42 cellular contexts compared by ENCODE assay signal in the genomic region with DNA sequence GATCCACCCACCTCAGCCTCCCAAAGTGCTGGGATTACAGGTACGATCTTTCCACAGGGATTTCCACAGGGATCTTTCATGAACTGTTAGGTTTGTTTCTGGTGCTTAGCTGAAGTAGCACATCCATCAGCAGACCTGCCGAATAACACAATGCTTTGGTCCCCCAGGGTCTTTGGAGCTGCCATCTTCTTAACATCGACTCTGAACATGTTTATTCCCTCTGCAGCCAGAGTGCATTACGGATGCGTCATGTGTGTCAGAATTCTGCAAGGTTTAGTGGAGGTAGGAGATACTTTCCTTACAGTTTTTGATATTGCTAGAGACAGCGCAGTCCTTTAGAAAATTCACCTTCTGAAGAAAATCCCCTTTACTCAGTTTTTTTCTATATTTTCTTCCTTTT. TPM values are rescaled to one million over a fixed set of nuclear protein-coding genes. Genes with fewer than 3 reads are reported as not detected.
"Had no signal": no experiment of that assay in that cellular context is flagged by ENCODE, and none has a peak within 500 bp of the region (broad histone marks: within the 10 kb centered on the region; RNA-seq: fewer than 3 reads in every experiment).

No MANE protein-coding gene starts in this region.

- H3K4me3 Mint-ChIP-seq: activated naive CD4-positive, alpha-beta T cell treated with anti-CD3 and anti-CD28 coated beads, Interleukin-2, amount 10 ng/mL, durations not matched to agents 7 days and 5 days; activated naive CD4-positive, alpha-beta T cell treated with anti-CD3 and anti-CD28 coated beads, Interleukin-2, amount 50 U/mL, for 24 hours; activated naive CD8-positive, alpha-beta T cell; activated naive CD8-positive, alpha-beta T cell treated with anti-CD3 and anti-CD28 coated beads for 36 hours; activated naive CD8-positive, alpha-beta T cell treated with anti-CD3 and anti-CD28 coated beads, Interleukin-2, amount 10 ng/mL, durations not matched to agents 7 days and 5 days; activated naive CD8-positive, alpha-beta T cell treated with anti-CD3 and anti-CD28 coated beads, Interleukin-2, amount 50 U/mL, for 24 hours; activated T-cell treated with anti-CD3 and anti-CD28 coated beads, Interleukin-2, amount 50 U/mL, for 24 hours; activated T-cell treated with anti-CD3 and anti-CD28 coated beads, Interleukin-2, amount 50 U/mL, for 4 hours; activated T-cell treated with anti-CD3 and anti-CD28 coated beads, Interleukin-2, amount 50 U/mL, for 72 hours; activated T-helper 1 cell treated with anti-CD3 and anti-CD28 coated beads, Interleukin-12 subunit alpha, Interleukin-12 subunit beta, Interleukin-2, Interleukin-4 antibody, amounts not matched to agents 30 ng/mL and 10 ng/mL and 1 ng/mL, durations not matched to agents 14 hours and 24 hours and 36 hours; activated T-helper 17 cell treated with anti-CD3 and anti-CD28 coated beads, Interleukin-2, amount 50 U/mL, for 72 hours; brain; central memory CD8-positive, alpha-beta T cell had no signal

- H3K27me3 ChIP-seq: adrenal gland, ascending aorta, body of pancreas, brain microvascular endothelial cell, breast epithelium, cardiac muscle cell had no signal

- H3K27ac ChIP-seq: adrenal gland, ascending aorta, body of pancreas, brain microvascular endothelial cell, breast epithelium, cardiac muscle cell had no signal

- H3K4me1 Mint-ChIP-seq: activated naive CD4-positive, alpha-beta T cell treated with anti-CD3 and anti-CD28 coated beads, Interleukin-2, amount 10 ng/mL, durations not matched to agents 7 days and 5 days; activated naive CD4-positive, alpha-beta T cell treated with anti-CD3 and anti-CD28 coated beads, Interleukin-2, amount 50 U/mL, for 24 hours; activated naive CD8-positive, alpha-beta T cell treated with anti-CD3 and anti-CD28 coated beads for 36 hours; activated naive CD8-positive, alpha-beta T cell treated with anti-CD3 and anti-CD28 coated beads, Interleukin-2, amount 10 ng/mL, durations not matched to agents 7 days and 5 days; activated naive CD8-positive, alpha-beta T cell treated with anti-CD3 and anti-CD28 coated beads, Interleukin-2, amount 50 U/mL, for 24 hours; activated T-helper 17 cell treated with anti-CD3 and anti-CD28 coated beads, Interleukin-2, amount 50 U/mL, for 72 hours; central memory CD8-positive, alpha-beta T cell had no signal

- H3K27ac Mint-ChIP-seq: activated naive CD4-positive, alpha-beta T cell treated with anti-CD3 and anti-CD28 coated beads, Interleukin-2, amount 10 ng/mL, durations not matched to agents 7 days and 5 days; activated naive CD4-positive, alpha-beta T cell treated with anti-CD3 and anti-CD28 coated beads, Interleukin-2, amount 50 U/mL, for 24 hours; activated naive CD4-positive, alpha-beta T cell treated with anti-CD3 and anti-CD28 coated beads, Interleukin-2, amount 50 U/mL, for 72 hours; activated naive CD8-positive, alpha-beta T cell; activated naive CD8-positive, alpha-beta T cell treated with anti-CD3 and anti-CD28 coated beads for 36 hours; activated naive CD8-positive, alpha-beta T cell treated with anti-CD3 and anti-CD28 coated beads, Interleukin-2, amount 10 ng/mL, durations not matched to agents 7 days and 5 days; activated naive CD8-positive, alpha-beta T cell treated with anti-CD3 and anti-CD28 coated beads, Interleukin-2, amount 50 U/mL, for 24 hours; activated T-cell treated with anti-CD3 and anti-CD28 coated beads, Interleukin-2, amount 50 U/mL, for 24 hours; activated T-cell treated with anti-CD3 and anti-CD28 coated beads, Interleukin-2, amount 50 U/mL, for 72 hours; activated T-helper 1 cell treated with anti-CD3 and anti-CD28 coated beads, Interleukin-12 subunit alpha, Interleukin-12 subunit beta, Interleukin-2, Interleukin-4 antibody, amounts not matched to agents 30 ng/mL and 10 ng/mL and 1 ng/mL, durations not matched to agents 14 hours and 24 hours and 36 hours; activated T-helper 17 cell treated with anti-CD3 and anti-CD28 coated beads, Interleukin-2, amount 50 U/mL, for 72 hours; activated T-helper 2 cell treated with anti-CD3 and anti-CD28 coated beads, Interferon-gamma antibody, Interleukin-2, Interleukin-4, amounts not matched to agents 10 μg/mL and 5 μg/mL and 100 μg/mL, durations not matched to agents 14 hours and 24 hours and 36 hours; brain had no signal

- ATAC-seq: activated naive CD4-positive, alpha-beta T cell treated with anti-CD3 and anti-CD28 coated beads, Interleukin-2, amount 50 U/mL, for 72 hours; activated naive CD8-positive, alpha-beta T cell treated with anti-CD3 and anti-CD28 coated beads, Interleukin-2, amount 50 U/mL, for 24 hours; activated T-cell treated with anti-CD3 and anti-CD28 coated beads, Interleukin-2, amount 50 U/mL, for 4 hours; activated T-cell treated with anti-CD3 and anti-CD28 coated beads, Interleukin-2, amount 50 U/mL, for 72 hours; activated T-helper 17 cell treated with anti-CD3 and anti-CD28 coated beads, Interleukin-2, amount 50 U/mL, for 72 hours; body of pancreas had no signal

- H3K4me1 ChIP-seq: adrenal gland, ascending aorta, body of pancreas, breast epithelium had no signal

- H3K36me3 ChIP-seq: adrenal gland, ascending aorta, brain microvascular endothelial cell, breast epithelium, cardiac muscle cell had no signal

- H3K9me3 ChIP-seq: adrenal gland, ascending aorta, body of pancreas, breast epithelium had no signal

- H3K4me3 ChIP-seq: adrenal gland, ascending aorta, body of pancreas, breast epithelium, cardiac muscle cell had no signal

- DNase-seq: activated effector memory CD4-positive, alpha-beta T cell treated with anti-CD3 and anti-CD28 coated beads, Interleukin-2, amount 50 U/mL, for 16 hours; activated effector memory CD4-positive, alpha-beta T cell treated with Interleukin-2 at 50 U/mL for 16 hours; activated gamma-delta T cell; activated gamma-delta T cell treated with Interleukin-2 at 50 U/mL for 16 hours; activated naive CD4-positive, alpha-beta T cell; activated naive CD4-positive, alpha-beta T cell treated with anti-CD3 and anti-CD28 coated beads, Interleukin-2, amount 10 ng/mL, durations not matched to agents 7 days and 5 days; activated naive CD4-positive, alpha-beta T cell treated with anti-CD3 and anti-CD28 coated beads, Interleukin-2, amount 50 U/mL, for 16 hours; activated naive CD4-positive, alpha-beta T cell treated with Interleukin-2 at 50 U/mL for 16 hours; activated naive CD8-positive, alpha-beta T cell treated with anti-CD3 and anti-CD28 coated beads for 36 hours; activated naive CD8-positive, alpha-beta T cell treated with anti-CD3 and anti-CD28 coated beads, Interleukin-2, amount 10 ng/mL, durations not matched to agents 7 days and 5 days; activated naive CD8-positive, alpha-beta T cell treated with anti-CD3 and anti-CD28 coated beads, Interleukin-2, amount 50 U/mL, for 24 hours; activated T-cell treated with anti-CD3 and anti-CD28 coated beads for 4 hours; activated T-cell treated with anti-CD3 and anti-CD28 coated beads, Interleukin-2, amount 50 U/mL, for 1 hour; activated T-cell treated with anti-CD3 and anti-CD28 coated beads, Interleukin-2, amount 50 U/mL, for 24 hours; activated T-cell treated with anti-CD3 and anti-CD28 coated beads, Interleukin-2, amount 50 U/mL, for 4 hours; activated T-cell treated with anti-CD3 and anti-CD28 coated beads, Interleukin-2, amount 50 U/mL, for 48 hours; activated T-cell treated with anti-CD3 and anti-CD28 coated beads, Interleukin-2, amount 50 U/mL, for 72 hours; adrenal gland; amniotic stem cell; amygdala; anterior cingulate cortex; aorta; body of pancreas; brain microvascular endothelial cell; caudate nucleus; central memory CD4-positive, alpha-beta T cell; cerebellar nuclear complex had no signal

- H3K36me3 Mint-ChIP-seq: activated naive CD4-positive, alpha-beta T cell treated with anti-CD3 and anti-CD28 coated beads, Interleukin-2, amount 10 ng/mL, durations not matched to agents 7 days and 5 days; activated naive CD4-positive, alpha-beta T cell treated with anti-CD3 and anti-CD28 coated beads, Interleukin-2, amount 50 U/mL, for 24 hours; activated naive CD4-positive, alpha-beta T cell treated with anti-CD3 and anti-CD28 coated beads, Interleukin-2, amount 50 U/mL, for 72 hours; activated naive CD8-positive, alpha-beta T cell; activated naive CD8-positive, alpha-beta T cell treated with anti-CD3 and anti-CD28 coated beads for 36 hours; activated naive CD8-positive, alpha-beta T cell treated with anti-CD3 and anti-CD28 coated beads, Interleukin-2, amount 10 ng/mL, durations not matched to agents 7 days and 5 days; brain had no signal

- H3K9me3 Mint-ChIP-seq: activated naive CD4-positive, alpha-beta T cell treated with anti-CD3 and anti-CD28 coated beads, Interleukin-2, amount 10 ng/mL, durations not matched to agents 7 days and 5 days; activated naive CD4-positive, alpha-beta T cell treated with anti-CD3 and anti-CD28 coated beads, Interleukin-2, amount 50 U/mL, for 24 hours; activated naive CD4-positive, alpha-beta T cell treated with anti-CD3 and anti-CD28 coated beads, Interleukin-2, amount 50 U/mL, for 72 hours; activated naive CD8-positive, alpha-beta T cell treated with anti-CD3 and anti-CD28 coated beads for 36 hours; activated naive CD8-positive, alpha-beta T cell treated with anti-CD3 and anti-CD28 coated beads, Interleukin-2, amount 10 ng/mL, durations not matched to agents 7 days and 5 days; activated naive CD8-positive, alpha-beta T cell treated with anti-CD3 and anti-CD28 coated beads, Interleukin-2, amount 50 U/mL, for 24 hours; activated T-cell treated with anti-CD3 and anti-CD28 coated beads, Interleukin-2, amount 50 U/mL, for 24 hours; activated T-cell treated with anti-CD3 and anti-CD28 coated beads, Interleukin-2, amount 50 U/mL, for 4 hours; activated T-helper 1 cell treated with anti-CD3 and anti-CD28 coated beads, Interleukin-12 subunit alpha, Interleukin-12 subunit beta, Interleukin-2, Interleukin-4 antibody, amounts not matched to agents 30 ng/mL and 10 ng/mL and 1 ng/mL, durations not matched to agents 14 hours and 24 hours and 36 hours; activated T-helper 17 cell treated with anti-CD3 and anti-CD28 coated beads, Interleukin-2, amount 50 U/mL, for 72 hours; activated T-helper 2 cell treated with anti-CD3 and anti-CD28 coated beads, Interferon-gamma antibody, Interleukin-2, Interleukin-4, amounts not matched to agents 10 μg/mL and 5 μg/mL and 100 μg/mL, durations not matched to agents 14 hours and 24 hours and 36 hours; brain; central memory CD8-positive, alpha-beta T cell had no signal

- H3K27me3 Mint-ChIP-seq: activated naive CD4-positive, alpha-beta T cell treated with anti-CD3 and anti-CD28 coated beads, Interleukin-2, amount 10 ng/mL, durations not matched to agents 7 days and 5 days had no signal

RNA-seq across cellular contexts. Expression of a gene that starts 36.3 kb away (rescaled TPM):
- total RNA-seq: activated naive CD4-positive, alpha-beta T cell treated with anti-CD3 and anti-CD28 coated beads, Interleukin-2, amount 50 U/mL, for 72 hours; activated naive CD8-positive, alpha-beta T cell treated with anti-CD3 and anti-CD28 coated beads for 36 hours; activated naive CD8-positive, alpha-beta T cell treated with anti-CD3 and anti-CD28 coated beads, Interleukin-2, amount 10 ng/mL, durations not matched to agents 7 days and 5 days; activated T-cell treated with anti-CD3 and anti-CD28 coated beads, Interleukin-2, amount 50 U/mL, for 4 hours; activated T-cell treated with anti-CD3 and anti-CD28 coated beads, Interleukin-2, amount 50 U/mL, for 72 hours; activated T-helper 1 cell treated with anti-CD3 and anti-CD28 coated beads, Interleukin-12 subunit alpha, Interleukin-12 subunit beta, Interleukin-2, Interleukin-4 antibody, amounts not matched to agents 30 ng/mL and 10 ng/mL and 1 ng/mL, durations not matched to agents 14 hours and 24 hours and 36 hours; activated T-helper 17 cell treated with anti-CD3 and anti-CD28 coated beads, Interleukin-2, amount 50 U/mL, for 72 hours; activated T-helper 2 cell treated with anti-CD3 and anti-CD28 coated beads, Interferon-gamma antibody, Interleukin-2, Interleukin-4, amounts not matched to agents 10 μg/mL and 5 μg/mL and 100 μg/mL, durations not matched to agents 14 hours and 24 hours and 36 hours; aorta; ascending aorta; astrocyte; body of pancreas; breast epithelium; bronchial epithelial cell; cardiac muscle cell; cardiac septum; chondrocyte had no signal
- polyA plus RNA-seq: aorta, cardiac muscle cell had no signal
